In genomic region chr2:234335676-234336228, GRCh38 we compare ENCODE assay signal across 1 cellular context.
TF ChIP-seq lines count a peak whose summit lies in the region.

No MANE protein-coding gene starts in this region.

TF ChIP-seq in H1, 55 proteins besides CTCF, POLR2A, EP300 and RAD21 (continued from another document):
- no peak for TF ChIP-seq CBX8 (IDR thresholded peaks at IDR 0.05; ENCODE audit: borderline replicate concordance, low read depth, low read length)
- TF ChIP-seq SP2 (IDR thresholded peaks at IDR 0.05; ENCODE audit: low read length), result no peak
- no peak for TF ChIP-seq ATF3 (IDR thresholded peaks at IDR 0.05; ENCODE audit: insufficient read depth, low read depth, low read length)
- no peak for TF ChIP-seq SIN3A (conservative IDR thresholded peaks at IDR 0.05 in 1 of 2, IDR thresholded peaks at IDR 0.05 in 1 of 2; ENCODE audit: low read depth in 1 of 2, low read length in 2 of 2)
- no peak for TF ChIP-seq TAF7 (optimal IDR thresholded peaks at IDR 0.05; ENCODE audit: borderline replicate concordance, low read depth, low read length)
- no peak for TF ChIP-seq GTF2F1 (IDR thresholded peaks at IDR 0.05; ENCODE audit: borderline replicate concordance, low read depth, low read length)
- TF ChIP-seq RBBP5 (IDR thresholded peaks at IDR 0.05; ENCODE audit: borderline replicate concordance, low read depth, low read length), result no peak
- no peak for TF ChIP-seq EGR1 (IDR thresholded peaks at IDR 0.05; ENCODE audit: borderline replicate concordance, low read depth, low read length)
